In the genomic region with DNA sequence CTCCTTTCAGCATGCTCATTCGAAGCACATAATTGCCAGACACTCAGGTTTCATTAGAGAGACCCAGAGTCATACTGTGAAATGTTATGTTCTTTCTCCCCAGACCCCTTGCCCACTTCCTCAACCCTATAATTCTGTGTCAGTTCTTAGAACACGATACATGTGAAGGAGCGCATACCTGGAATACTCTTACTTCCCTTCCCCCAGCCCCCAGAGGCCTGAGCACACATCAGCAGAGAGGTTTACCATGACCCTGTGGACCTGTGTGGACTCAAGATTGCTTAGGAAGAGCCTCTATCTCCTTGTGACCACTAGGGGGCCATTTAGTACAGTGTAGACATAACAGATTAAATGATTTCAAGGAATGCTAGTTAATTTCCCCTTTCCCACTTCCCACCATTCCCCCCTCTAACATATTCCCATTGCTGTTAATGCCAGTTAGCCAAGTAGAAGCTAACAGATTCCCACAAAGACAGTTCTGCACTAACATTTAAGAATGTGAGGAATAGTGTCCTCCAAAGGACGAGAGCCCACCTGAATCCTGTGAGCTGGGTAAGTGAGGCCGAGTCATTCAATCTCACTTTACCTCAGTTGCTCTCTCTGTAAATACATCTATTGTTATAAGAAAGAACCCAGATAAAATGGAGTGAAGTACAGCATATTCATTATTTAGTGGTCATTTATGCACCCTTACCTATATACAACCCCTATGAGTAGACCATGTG, we compare ENCODE assay signal across 8 cellular contexts.
DNase-seq lines count a peak whose midpoint lies in the region; ATAC-seq and TF ChIP-seq lines count a peak whose summit lies in the region.

No MANE protein-coding gene starts in this region.

- no peaks in the 10 kb centered on the region for H3K36me3 ChIP-seq in liver (ENCODE audit: control insufficient read depth in 4 of 4, insufficient read depth in 3 of 4, low read depth in 1 of 4, low read length in 3 of 4)

- no peak overlapping the region for H3K4me3 ChIP-seq in liver (ENCODE audit: low read depth in 1 of 3, low read length in 3 of 3)

- peak; percentile 64 to 72 for TF ChIP-seq RAD21 in liver (IDR thresholded peaks at IDR 0.05)

- no peaks in the 10 kb centered on the region for H3K27me3 ChIP-seq in liver (ENCODE audit: control insufficient read depth in 4 of 4, insufficient read depth in 4 of 4, low read length in 3 of 4)

- H3K9ac ChIP-seq in liver (ENCODE audit: low read depth in 1 of 2, low read length in 2 of 2), result no peak overlapping the region

- no peak overlapping the region for H3K27ac ChIP-seq in liver (ENCODE audit: low read depth in 1 of 2, low read length in 2 of 2)

- 79% methylated on average over 5 of the region's 5 CpGs for WGBS in liver

- intact Hi-C loops in posterior vena cava (cut with DNase I), result no loop called here

- TF ChIP-seq CTCF in liver (IDR thresholded peaks at IDR 0.05; ENCODE audit: low read depth, low read length, missing input control), result peak; percentile 54

- DNase-seq in CD1c-positive myeloid dendritic cell (ENCODE audit: extremely low spot score), result peak; percentile 12
- peak; percentile 46 for DNase-seq in NCI-H748 treated with DMSO at 0.1 percent for 48 hours (lab: John Stamatoyannopoulos, UW)
- DNase-seq in cerebellum (ENCODE audit: low spot score), result peak; percentile 28
- DNase-seq in middle frontal gyrus (ENCODE audit: extremely low spot score, low spot score), result no peak
- no peak for DNase-seq in posterior vena cava (ENCODE audit: low spot score)

- H3K9me3 ChIP-seq in liver (ENCODE audit: control insufficient read depth in 4 of 4, low read length in 3 of 4), result no peaks in the 10 kb centered on the region

- ATAC-seq in GM18907 (IDR thresholded peaks at IDR 0.05; ENCODE audit: unreplicated experiment) (peak; percentile 85), HG03103 (IDR thresholded peaks at IDR 0.05; ENCODE audit: low read depth, unreplicated experiment) (peak; percentile 93)

- no peaks in the 10 kb centered on the region for H3K4me1 ChIP-seq in liver (ENCODE audit: control insufficient read depth in 4 of 4, insufficient read depth in 4 of 4, low read length in 3 of 4)

TF ChIP-seq in liver, 16 proteins besides CTCF, POLR2A, EP300 and RAD21:
- TF ChIP-seq TAF1 (conservative IDR thresholded peaks at IDR 0.05), result no peak
- TF ChIP-seq, protein P1, sequence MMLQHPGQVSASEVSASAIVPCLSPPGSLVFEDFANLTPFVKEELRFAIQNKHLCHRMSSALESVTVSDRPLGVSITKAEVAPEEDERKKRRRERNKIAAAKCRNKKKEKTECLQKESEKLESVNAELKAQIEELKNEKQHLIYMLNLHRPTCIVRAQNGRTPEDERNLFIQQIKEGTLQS (IDR thresholded peaks at IDR 0.05), result no peak
- TF ChIP-seq, protein P2, sequence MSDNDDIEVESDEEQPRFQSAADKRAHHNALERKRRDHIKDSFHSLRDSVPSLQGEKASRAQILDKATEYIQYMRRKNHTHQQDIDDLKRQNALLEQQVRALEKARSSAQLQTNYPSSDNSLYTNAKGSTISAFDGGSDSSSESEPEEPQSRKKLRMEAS (IDR thresholded peaks at IDR 0.05), result no peak
- no peak for TF ChIP-seq SP1 (IDR thresholded peaks at IDR 0.05)
- TF ChIP-seq FOXA2 (IDR thresholded peaks at IDR 0.05), result no peak
- no peak for TF ChIP-seq JUND (IDR thresholded peaks at IDR 0.05)
- no peak for TF ChIP-seq RXRA (IDR thresholded peaks at IDR 0.05)
- TF ChIP-seq EGR1 (IDR thresholded peaks at IDR 0.05; ENCODE audit: low read depth in 2 of 2), result no peak
- no peak for TF ChIP-seq HNF4G (IDR thresholded peaks at IDR 0.05)

Comparison
In these comparisons a context has a peak if more than half of its experiments do, and no peak if none do; other contexts are left out.
1. DNase-seq: peak in CD1c-positive myeloid dendritic cell (single experiment), NCI-H748 treated with DMSO at 0.1 percent for 48 hours (single experiment) and cerebellum (single experiment); none in middle frontal gyrus (single experiment) and posterior vena cava (single experiment).